ENCODE assay signal across 1 cellular context in the genomic region with DNA sequence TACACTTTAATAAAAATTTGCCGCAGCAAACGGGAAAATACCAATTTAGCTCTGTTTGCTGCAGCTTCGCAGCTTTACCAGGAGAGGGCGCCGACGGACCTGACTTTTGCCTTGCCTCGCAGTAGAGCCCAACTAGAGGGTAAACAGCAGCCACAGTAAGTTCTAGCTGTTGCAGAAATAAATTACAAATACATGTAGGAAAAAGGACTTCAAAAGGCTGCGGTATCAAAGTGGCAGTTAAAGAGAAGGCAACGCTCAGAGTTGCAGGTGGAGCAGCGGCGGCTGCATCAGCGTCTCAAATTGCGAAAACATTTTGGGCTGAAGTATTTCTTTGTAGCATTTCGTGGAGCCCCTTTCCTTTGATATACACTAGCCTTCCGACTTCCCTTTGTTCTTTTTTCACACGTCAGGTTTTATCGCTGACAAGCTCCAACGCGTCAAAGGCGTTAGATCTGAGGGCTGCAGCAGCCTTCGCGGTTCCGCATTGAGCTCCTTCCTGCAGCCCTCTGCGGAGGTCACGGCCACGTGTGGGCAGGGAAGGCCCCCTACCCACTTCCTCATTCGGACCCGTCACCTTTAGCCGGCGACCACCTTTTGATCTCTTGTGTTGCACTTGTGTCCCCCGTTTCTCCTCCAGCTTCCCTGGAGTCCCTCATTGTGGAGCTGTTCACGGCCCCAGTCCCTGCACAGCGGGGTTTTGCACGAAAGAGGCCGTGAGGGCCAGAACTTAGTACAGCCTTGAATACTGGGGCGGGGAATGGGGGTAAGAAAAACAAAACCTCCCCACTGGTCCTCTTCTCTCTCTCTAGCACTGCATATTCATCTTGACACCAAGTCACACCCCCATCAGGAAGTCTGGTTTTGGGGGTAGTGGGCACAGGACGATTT.
A peak's percentile ranks its signal among the peaks of the same experiment; 100 is the strongest.
TF ChIP-seq lines count a peak whose summit lies in the region.

No MANE protein-coding gene starts in this region.

TF ChIP-seq in HepG2, 621 proteins besides CTCF, POLR2A, EP300 and RAD21 (continued from another document and continues in another):
- no peak for TF ChIP-seq SOX6 (IDR thresholded peaks at IDR 0.05)
- TF ChIP-seq SOX6 (CRISPR knock-in tag; IDR thresholded peaks at IDR 0.05) = peak; percentile 34; the same call in 1 of the 2 replicates
- TF ChIP-seq, protein P1, sequence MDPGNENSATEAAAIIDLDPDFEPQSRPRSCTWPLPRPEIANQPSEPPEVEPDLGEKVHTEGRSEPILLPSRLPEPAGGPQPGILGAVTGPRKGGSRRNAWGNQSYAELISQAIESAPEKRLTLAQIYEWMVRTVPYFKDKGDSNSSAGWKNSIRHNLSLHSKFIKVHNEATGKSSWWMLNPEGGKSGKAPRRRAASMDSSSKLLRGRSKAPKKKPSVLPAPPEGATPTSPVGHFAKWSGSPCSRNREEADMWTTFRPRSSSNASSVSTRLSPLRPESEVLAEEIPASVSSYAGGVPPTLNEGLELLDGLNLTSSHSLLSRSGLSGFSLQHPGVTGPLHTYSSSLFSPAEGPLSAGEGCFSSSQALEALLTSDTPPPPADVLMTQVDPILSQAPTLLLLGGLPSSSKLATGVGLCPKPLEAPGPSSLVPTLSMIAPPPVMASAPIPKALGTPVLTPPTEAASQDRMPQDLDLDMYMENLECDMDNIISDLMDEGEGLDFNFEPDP (CRISPR knock-in tag; conservative IDR thresholded peaks at IDR 0.05) = no peak
- TF ChIP-seq, protein P2, sequence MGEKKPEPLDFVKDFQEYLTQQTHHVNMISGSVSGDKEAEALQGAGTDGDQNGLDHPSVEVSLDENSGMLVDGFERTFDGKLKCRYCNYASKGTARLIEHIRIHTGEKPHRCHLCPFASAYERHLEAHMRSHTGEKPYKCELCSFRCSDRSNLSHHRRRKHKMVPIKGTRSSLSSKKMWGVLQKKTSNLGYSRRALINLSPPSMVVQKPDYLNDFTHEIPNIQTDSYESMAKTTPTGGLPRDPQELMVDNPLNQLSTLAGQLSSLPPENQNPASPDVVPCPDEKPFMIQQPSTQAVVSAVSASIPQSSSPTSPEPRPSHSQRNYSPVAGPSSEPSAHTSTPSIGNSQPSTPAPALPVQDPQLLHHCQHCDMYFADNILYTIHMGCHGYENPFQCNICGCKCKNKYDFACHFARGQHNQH (CRISPR knock-in tag; IDR thresholded peaks at IDR 0.05) = no peak
- TF ChIP-seq, protein P3, sequence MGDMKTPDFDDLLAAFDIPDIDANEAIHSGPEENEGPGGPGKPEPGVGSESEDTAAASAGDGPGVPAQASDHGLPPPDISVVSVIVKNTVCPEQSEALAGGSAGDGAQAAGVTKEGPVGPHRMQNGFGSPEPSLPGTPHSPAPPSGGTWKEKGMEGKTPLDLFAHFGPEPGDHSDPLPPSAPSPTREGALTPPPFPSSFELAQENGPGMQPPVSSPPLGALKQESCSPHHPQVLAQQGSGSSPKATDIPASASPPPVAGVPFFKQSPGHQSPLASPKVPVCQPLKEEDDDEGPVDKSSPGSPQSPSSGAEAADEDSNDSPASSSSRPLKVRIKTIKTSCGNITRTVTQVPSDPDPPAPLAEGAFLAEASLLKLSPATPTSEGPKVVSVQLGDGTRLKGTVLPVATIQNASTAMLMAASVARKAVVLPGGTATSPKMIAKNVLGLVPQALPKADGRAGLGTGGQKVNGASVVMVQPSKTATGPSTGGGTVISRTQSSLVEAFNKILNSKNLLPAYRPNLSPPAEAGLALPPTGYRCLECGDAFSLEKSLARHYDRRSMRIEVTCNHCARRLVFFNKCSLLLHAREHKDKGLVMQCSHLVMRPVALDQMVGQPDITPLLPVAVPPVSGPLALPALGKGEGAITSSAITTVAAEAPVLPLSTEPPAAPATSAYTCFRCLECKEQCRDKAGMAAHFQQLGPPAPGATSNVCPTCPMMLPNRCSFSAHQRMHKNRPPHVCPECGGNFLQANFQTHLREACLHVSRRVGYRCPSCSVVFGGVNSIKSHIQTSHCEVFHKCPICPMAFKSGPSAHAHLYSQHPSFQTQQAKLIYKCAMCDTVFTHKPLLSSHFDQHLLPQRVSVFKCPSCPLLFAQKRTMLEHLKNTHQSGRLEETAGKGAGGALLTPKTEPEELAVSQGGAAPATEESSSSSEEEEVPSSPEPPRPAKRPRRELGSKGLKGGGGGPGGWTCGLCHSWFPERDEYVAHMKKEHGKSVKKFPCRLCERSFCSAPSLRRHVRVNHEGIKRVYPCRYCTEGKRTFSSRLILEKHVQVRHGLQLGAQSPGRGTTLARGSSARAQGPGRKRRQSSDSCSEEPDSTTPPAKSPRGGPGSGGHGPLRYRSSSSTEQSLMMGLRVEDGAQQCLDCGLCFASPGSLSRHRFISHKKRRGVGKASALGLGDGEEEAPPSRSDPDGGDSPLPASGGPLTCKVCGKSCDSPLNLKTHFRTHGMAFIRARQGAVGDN (CRISPR knock-in tag; IDR thresholded peaks at IDR 0.05) = peak; percentile 71
- TF ChIP-seq, protein P4, sequence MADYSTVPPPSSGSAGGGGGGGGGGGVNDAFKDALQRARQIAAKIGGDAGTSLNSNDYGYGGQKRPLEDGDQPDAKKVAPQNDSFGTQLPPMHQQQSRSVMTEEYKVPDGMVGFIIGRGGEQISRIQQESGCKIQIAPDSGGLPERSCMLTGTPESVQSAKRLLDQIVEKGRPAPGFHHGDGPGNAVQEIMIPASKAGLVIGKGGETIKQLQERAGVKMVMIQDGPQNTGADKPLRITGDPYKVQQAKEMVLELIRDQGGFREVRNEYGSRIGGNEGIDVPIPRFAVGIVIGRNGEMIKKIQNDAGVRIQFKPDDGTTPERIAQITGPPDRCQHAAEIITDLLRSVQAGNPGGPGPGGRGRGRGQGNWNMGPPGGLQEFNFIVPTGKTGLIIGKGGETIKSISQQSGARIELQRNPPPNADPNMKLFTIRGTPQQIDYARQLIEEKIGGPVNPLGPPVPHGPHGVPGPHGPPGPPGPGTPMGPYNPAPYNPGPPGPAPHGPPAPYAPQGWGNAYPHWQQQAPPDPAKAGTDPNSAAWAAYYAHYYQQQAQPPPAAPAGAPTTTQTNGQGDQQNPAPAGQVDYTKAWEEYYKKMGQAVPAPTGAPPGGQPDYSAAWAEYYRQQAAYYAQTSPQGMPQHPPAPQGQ (CRISPR knock-in tag; IDR thresholded peaks at IDR 0.05; ENCODE audit: borderline replicate concordance) = no peak
- 0 out of 2 replicates have a peak, but pooled peaks have one; percentile 21 for TF ChIP-seq ZFX (CRISPR knock-in tag; IDR thresholded peaks at IDR 0.05; ENCODE audit: low read depth)
- no peak for TF ChIP-seq NFKB2 (CRISPR knock-in tag; IDR thresholded peaks at IDR 0.05; ENCODE audit: borderline replicate concordance)
- TF ChIP-seq MEIS1 (CRISPR knock-in tag; IDR thresholded peaks at IDR 0.05; ENCODE audit: borderline replicate concordance) = no peak
- TF ChIP-seq RARA (CRISPR knock-in tag; IDR thresholded peaks at IDR 0.05) = no peak
- TF ChIP-seq, protein P5, sequence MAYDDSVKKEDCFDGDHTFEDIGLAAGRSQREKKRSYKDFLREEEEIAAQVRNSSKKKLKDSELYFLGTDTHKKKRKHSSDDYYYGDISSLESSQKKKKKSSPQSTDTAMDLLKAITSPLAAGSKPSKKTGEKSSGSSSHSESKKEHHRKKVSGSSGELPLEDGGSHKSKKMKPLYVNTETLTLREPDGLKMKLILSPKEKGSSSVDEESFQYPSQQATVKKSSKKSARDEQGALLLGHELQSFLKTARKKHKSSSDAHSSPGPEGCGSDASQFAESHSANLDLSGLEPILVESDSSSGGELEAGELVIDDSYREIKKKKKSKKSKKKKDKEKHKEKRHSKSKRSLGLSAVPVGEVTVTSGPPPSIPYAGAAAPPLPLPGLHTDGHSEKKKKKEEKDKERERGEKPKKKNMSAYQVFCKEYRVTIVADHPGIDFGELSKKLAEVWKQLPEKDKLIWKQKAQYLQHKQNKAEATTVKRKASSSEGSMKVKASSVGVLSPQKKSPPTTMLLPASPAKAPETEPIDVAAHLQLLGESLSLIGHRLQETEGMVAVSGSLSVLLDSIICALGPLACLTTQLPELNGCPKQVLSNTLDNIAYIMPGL (CRISPR knock-in tag; IDR thresholded peaks at IDR 0.05; ENCODE audit: borderline replicate concordance in 1 of 2, low read depth in 1 of 2) = peak in 1 of 2 experiments; percentile 48; a peak in 1 of 4 replicates
- 0 out of 2 replicates have a peak, but pooled peaks have one; percentile 19 for TF ChIP-seq TBX2 (CRISPR knock-in tag; IDR thresholded peaks at IDR 0.05; ENCODE audit: borderline replicate concordance)
- no peak for TF ChIP-seq TGIF2 (CRISPR knock-in tag; IDR thresholded peaks at IDR 0.05)
- TF ChIP-seq ZSCAN25 (CRISPR knock-in tag; IDR thresholded peaks at IDR 0.05) = 0 out of 2 replicates have a peak, but pooled peaks have one; percentile 26
- no peak for TF ChIP-seq ETV5 (CRISPR knock-in tag; IDR thresholded peaks at IDR 0.05; ENCODE audit: borderline replicate concordance)
- TF ChIP-seq, protein P6, sequence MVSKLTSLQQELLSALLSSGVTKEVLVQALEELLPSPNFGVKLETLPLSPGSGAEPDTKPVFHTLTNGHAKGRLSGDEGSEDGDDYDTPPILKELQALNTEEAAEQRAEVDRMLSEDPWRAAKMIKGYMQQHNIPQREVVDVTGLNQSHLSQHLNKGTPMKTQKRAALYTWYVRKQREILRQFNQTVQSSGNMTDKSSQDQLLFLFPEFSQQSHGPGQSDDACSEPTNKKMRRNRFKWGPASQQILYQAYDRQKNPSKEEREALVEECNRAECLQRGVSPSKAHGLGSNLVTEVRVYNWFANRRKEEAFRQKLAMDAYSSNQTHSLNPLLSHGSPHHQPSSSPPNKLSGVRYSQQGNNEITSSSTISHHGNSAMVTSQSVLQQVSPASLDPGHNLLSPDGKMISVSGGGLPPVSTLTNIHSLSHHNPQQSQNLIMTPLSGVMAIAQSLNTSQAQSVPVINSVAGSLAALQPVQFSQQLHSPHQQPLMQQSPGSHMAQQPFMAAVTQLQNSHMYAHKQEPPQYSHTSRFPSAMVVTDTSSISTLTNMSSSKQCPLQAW (CRISPR knock-in tag; IDR thresholded peaks at IDR 0.05) = 0 out of 2 replicates have a peak, but pooled peaks have one; percentile 21
- 0 out of 2 replicates have a peak, but pooled peaks have one; percentile 57 for TF ChIP-seq NRL (CRISPR knock-in tag; IDR thresholded peaks at IDR 0.05; ENCODE audit: borderline replicate concordance)
- TF ChIP-seq SUZ12 (IDR thresholded peaks at IDR 0.05; ENCODE audit: low read depth, low read length) = no peak
- no peak for TF ChIP-seq ZNF773 (CRISPR knock-in tag; IDR thresholded peaks at IDR 0.05; ENCODE audit: borderline replicate concordance)
- peak; percentile 79 for TF ChIP-seq ZNF501 (CRISPR knock-in tag; IDR thresholded peaks at IDR 0.05)
- TF ChIP-seq, protein P7, sequence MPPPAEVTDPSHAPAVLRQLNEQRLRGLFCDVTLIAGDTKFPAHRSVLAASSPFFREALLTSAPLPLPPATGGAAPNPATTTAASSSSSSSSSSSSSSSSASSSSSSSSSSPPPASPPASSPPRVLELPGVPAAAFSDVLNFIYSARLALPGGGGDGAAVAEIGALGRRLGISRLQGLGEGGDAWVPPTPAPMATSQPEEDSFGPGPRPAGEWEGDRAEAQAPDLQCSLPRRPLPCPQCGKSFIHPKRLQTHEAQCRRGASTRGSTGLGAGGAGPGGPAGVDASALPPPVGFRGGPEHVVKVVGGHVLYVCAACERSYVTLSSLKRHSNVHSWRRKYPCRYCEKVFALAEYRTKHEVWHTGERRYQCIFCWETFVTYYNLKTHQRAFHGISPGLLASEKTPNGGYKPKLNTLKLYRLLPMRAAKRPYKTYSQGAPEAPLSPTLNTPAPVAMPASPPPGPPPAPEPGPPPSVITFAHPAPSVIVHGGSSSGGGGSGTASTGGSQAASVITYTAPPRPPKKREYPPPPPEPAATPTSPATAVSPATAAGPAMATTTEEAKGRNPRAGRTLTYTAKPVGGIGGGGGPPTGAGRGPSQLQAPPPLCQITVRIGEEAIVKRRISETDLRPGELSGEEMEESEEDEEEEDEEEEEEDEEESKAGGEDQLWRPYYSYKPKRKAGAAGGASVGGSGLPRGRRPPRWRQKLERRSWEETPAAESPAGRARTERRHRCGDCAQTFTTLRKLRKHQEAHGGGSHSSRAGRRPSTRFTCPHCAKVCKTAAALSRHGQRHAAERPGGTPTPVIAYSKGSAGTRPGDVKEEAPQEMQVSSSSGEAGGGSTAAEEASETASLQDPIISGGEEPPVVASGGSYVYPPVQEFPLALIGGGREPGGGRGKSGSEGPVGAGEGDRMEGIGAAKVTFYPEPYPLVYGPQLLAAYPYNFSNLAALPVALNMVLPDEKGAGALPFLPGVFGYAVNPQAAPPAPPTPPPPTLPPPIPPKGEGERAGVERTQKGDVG (CRISPR knock-in tag; IDR thresholded peaks at IDR 0.05; ENCODE audit: borderline replicate concordance) = 0 out of 2 replicates have a peak, but pooled peaks have one; percentile 54
- TF ChIP-seq, protein P8, sequence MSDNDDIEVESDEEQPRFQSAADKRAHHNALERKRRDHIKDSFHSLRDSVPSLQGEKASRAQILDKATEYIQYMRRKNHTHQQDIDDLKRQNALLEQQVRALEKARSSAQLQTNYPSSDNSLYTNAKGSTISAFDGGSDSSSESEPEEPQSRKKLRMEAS (IDR thresholded peaks at IDR 0.05) = 0 out of 2 replicates have a peak, but pooled peaks have one; percentile 18
- TF ChIP-seq STAG1 (CRISPR knock-in tag; IDR thresholded peaks at IDR 0.05) = peak; percentile 74
- peak; percentile 35 for TF ChIP-seq ZNF883 (CRISPR knock-in tag; IDR thresholded peaks at IDR 0.05; ENCODE audit: not compliant biosample characterization)
- peak; percentile 47; the same call in 1 of the 2 replicates for TF ChIP-seq FOXK1 (CRISPR knock-in tag; IDR thresholded peaks at IDR 0.05; ENCODE audit: borderline replicate concordance, low read depth)
- 0 out of 2 replicates have a peak, but pooled peaks have one; percentile 29 for TF ChIP-seq ZNF607 (CRISPR knock-in tag; IDR thresholded peaks at IDR 0.05; ENCODE audit: borderline replicate concordance)
- no peak for TF ChIP-seq RFXANK (CRISPR knock-in tag; IDR thresholded peaks at IDR 0.05)
- TF ChIP-seq ZNF547 (CRISPR knock-in tag; IDR thresholded peaks at IDR 0.05) = 0 out of 2 replicates have a peak, but pooled peaks have one; percentile 47
- TF ChIP-seq KDM5B (CRISPR knock-in tag; IDR thresholded peaks at IDR 0.05; ENCODE audit: borderline replicate concordance) = 0 out of 2 replicates have a peak, but pooled peaks have one; percentile 30
- no peak for TF ChIP-seq SRSF4 (IDR thresholded peaks at IDR 0.05; ENCODE audit: low read depth, low read length, poor library complexity, severe bottlenecking)
- no peak for TF ChIP-seq NFE2L1 (CRISPR knock-in tag; IDR thresholded peaks at IDR 0.05; ENCODE audit: borderline replicate concordance)
- TF ChIP-seq, protein P9, sequence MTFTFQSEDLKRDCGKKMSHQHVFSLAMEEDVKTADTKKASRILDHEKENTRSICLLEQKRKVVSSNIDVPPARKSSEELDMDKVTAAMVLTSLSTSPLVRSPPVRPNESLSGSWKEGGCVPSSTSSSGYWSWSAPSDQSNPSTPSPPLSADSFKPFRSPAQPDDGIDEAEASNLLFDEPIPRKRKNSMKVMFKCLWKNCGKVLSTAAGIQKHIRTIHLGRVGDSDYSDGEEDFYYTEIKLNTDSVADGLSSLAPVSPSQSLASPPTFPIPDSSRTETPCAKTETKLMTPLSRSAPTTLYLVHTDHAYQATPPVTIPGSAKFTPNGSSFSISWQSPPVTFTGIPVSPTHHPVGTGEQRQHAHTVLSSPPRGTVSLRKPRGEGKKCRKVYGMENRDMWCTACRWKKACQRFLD (CRISPR knock-in tag; IDR thresholded peaks at IDR 0.05; ENCODE audit: borderline replicate concordance) = no peak
- peak; percentile 28; the same call in 1 of the 2 replicates for TF ChIP-seq HDAC1 (CRISPR knock-in tag; IDR thresholded peaks at IDR 0.05)
